ENCODE assay signal across 20 cellular contexts in the genomic region with DNA sequence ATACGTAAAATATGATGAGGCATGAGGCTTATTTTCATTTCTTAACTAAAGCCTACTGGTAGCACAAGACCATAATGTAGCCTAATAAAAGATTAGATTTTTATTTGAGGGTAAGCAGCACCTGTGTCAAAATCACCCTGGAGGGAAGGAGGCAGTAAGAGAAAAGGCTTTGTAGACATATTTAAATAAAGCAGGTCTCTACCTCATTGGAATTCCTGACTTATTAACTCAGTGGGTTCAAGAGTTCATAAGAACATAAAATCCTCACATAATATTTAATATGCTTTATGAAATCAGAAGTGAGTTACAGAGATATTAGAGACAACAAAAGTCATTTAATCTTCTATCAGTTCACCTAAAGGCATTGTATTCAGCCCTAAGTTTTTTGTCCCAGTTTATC.
"Had no signal": no experiment of that assay in that cellular context is flagged by ENCODE, and none has a peak within 500 bp of the region (broad histone marks: within the 10 kb centered on the region; RNA-seq: fewer than 3 reads in every experiment).

No MANE protein-coding gene starts in this region.

- H3K27me3 ChIP-seq: colonic mucosa, gastroesophageal sphincter, sigmoid colon, spleen, upper lobe of right lung had no signal

- H3K4me3 ChIP-seq: colonic mucosa, gastroesophageal sphincter, sigmoid colon, spleen, thoracic aorta, upper lobe of right lung had no signal

- H3K9me3 Mint-ChIP-seq: activated T-helper 1 cell treated with anti-CD3 and anti-CD28 coated beads, Interleukin-12 subunit alpha, Interleukin-12 subunit beta, Interleukin-2, Interleukin-4 antibody, amounts not matched to agents 30 ng/mL and 10 ng/mL and 1 ng/mL, durations not matched to agents 14 hours and 24 hours and 36 hours; T-helper 1 cell treated with Interleukin-12 subunit alpha and Interleukin-12 subunit beta and Interleukin-4 antibody, amounts not matched to agents 30 μg/mL and 1 μg/mL, for 36 hours had no signal

- H3K4me1 ChIP-seq: colonic mucosa, gastroesophageal sphincter, spleen, upper lobe of right lung had no signal

- H3K27ac ChIP-seq: colonic mucosa, gastroesophageal sphincter, sigmoid colon, spleen, thoracic aorta, upper lobe of right lung had no signal

- H3K4me3 Mint-ChIP-seq: activated CD4-positive, alpha-beta T cell treated with anti-CD3 and anti-CD28 coated beads for 36 hours; activated T-helper 1 cell treated with anti-CD3 and anti-CD28 coated beads, Interleukin-12 subunit alpha, Interleukin-12 subunit beta, Interleukin-2, Interleukin-4 antibody, amounts not matched to agents 30 ng/mL and 10 ng/mL and 1 ng/mL, durations not matched to agents 14 hours and 24 hours and 36 hours; immature natural killer cell; natural killer cell; stimulated activated memory B cell treated with anti-CD40 and anti-IgM and Interleukin-4, amounts not matched to agents 10 μg/mL and 1 μg/mL and 100 μg/mL, for 72 hours; T-helper 1 cell treated with Interleukin-12 subunit alpha and Interleukin-12 subunit beta and Interleukin-4 antibody, amounts not matched to agents 30 μg/mL and 1 μg/mL, for 36 hours had no signal

- H3K9me3 ChIP-seq: colonic mucosa, gastroesophageal sphincter, sigmoid colon, thoracic aorta, upper lobe of right lung had no signal

- H3K36me3 Mint-ChIP-seq: activated naive CD4-positive, alpha-beta T cell treated with anti-CD3 and anti-CD28 coated beads, Interleukin-2, amount 50 U/mL, for 72 hours; immature natural killer cell; natural killer cell; stimulated activated memory B cell treated with anti-CD40 and anti-IgM and Interleukin-4, amounts not matched to agents 10 μg/mL and 1 μg/mL and 100 μg/mL, for 72 hours had no signal

- H3K36me3 ChIP-seq: colonic mucosa, gastroesophageal sphincter, sigmoid colon, spleen, thoracic aorta, upper lobe of right lung had no signal

- DNase-seq: activated CD4-positive, alpha-beta T cell treated with anti-CD3 and anti-CD28 coated beads for 36 hours; activated CD4-positive, alpha-beta T cell treated with anti-CD3 and anti-CD28 coated beads, Interleukin-2, amount 50 U/mL, for 48 hours; activated gamma-delta T cell treated with Interleukin-2 at 50 U/mL for 16 hours; amygdala; caudate nucleus; colonic mucosa; erythroblast; immature natural killer cell; natural killer cell; nucleus accumbens; sigmoid colon; spleen; stimulated activated CD4-positive, alpha-beta T cell treated with anti-CD3 and anti-CD28 coated beads, Interleukin-4, amount 100 ng/mL, for 4 hours; upper lobe of right lung had no signal

- H3K4me1 Mint-ChIP-seq: activated CD4-positive, alpha-beta T cell treated with anti-CD3 and anti-CD28 coated beads for 36 hours; immature natural killer cell; natural killer cell; stimulated activated memory B cell treated with anti-CD40 and anti-IgM and Interleukin-4, amounts not matched to agents 10 μg/mL and 1 μg/mL and 100 μg/mL, for 72 hours had no signal

- H3K27ac Mint-ChIP-seq: activated CD4-positive, alpha-beta T cell treated with anti-CD3 and anti-CD28 coated beads for 36 hours; activated naive CD4-positive, alpha-beta T cell treated with anti-CD3 and anti-CD28 coated beads, Interleukin-2, amount 50 U/mL, for 72 hours; activated T-helper 1 cell treated with anti-CD3 and anti-CD28 coated beads, Interleukin-12 subunit alpha, Interleukin-12 subunit beta, Interleukin-2, Interleukin-4 antibody, amounts not matched to agents 30 ng/mL and 10 ng/mL and 1 ng/mL, durations not matched to agents 14 hours and 24 hours and 36 hours; immature natural killer cell; natural killer cell; stimulated activated memory B cell treated with anti-CD40 and anti-IgM and Interleukin-4, amounts not matched to agents 10 μg/mL and 1 μg/mL and 100 μg/mL, for 72 hours; T-helper 1 cell treated with Interleukin-12 subunit alpha and Interleukin-12 subunit beta and Interleukin-4 antibody, amounts not matched to agents 30 μg/mL and 1 μg/mL, for 36 hours had no signal

- H3K27me3 Mint-ChIP-seq: activated CD4-positive, alpha-beta T cell treated with anti-CD3 and anti-CD28 coated beads for 36 hours; stimulated activated memory B cell treated with anti-CD40 and anti-IgM and Interleukin-4, amounts not matched to agents 10 μg/mL and 1 μg/mL and 100 μg/mL, for 72 hours had no signal
